9 cellular contexts compared by ENCODE assay signal in genomic region chr20:31869942-31870702, GRCh38. TPM values are rescaled to one million over a fixed set of nuclear protein-coding genes. Genes with fewer than 3 reads are reported as not detected.
DNase-seq lines count a peak whose midpoint lies in the region; ATAC-seq and TF ChIP-seq lines count a peak whose summit lies in the region.
"Had no signal": no experiment of that assay in that cellular context is flagged by ENCODE, and none has a peak within 500 bp of the region (broad histone marks: within the 10 kb centered on the region; RNA-seq: fewer than 3 reads in every experiment).

A gene with protein sequence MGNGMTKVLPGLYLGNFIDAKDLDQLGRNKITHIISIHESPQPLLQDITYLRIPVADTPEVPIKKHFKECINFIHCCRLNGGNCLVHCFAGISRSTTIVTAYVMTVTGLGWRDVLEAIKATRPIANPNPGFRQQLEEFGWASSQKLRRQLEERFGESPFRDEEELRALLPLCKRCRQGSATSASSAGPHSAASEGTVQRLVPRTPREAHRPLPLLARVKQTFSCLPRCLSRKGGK (minus strand): TSS chr20:31870527. CDS start chr20:31870337, 190 bp downstream.
TTLL9 (plus strand) TSS chr20:31870634; CDS start chr20:31871127, 493 bp downstream.

- H2BK20ac ChIP-seq in H9 (ENCODE audit: low read depth, low read length, poor library complexity, severe bottlenecking): no peak within 1 kb of the TSS

- H3K23ac ChIP-seq in H9 (ENCODE audit: insufficient read length, low read depth, low read length): no peak within 1 kb of the TSS

- no peaks in the 10 kb centered on the region for H3K9me3 Mint-ChIP-seq in H9
- H3K9me3 Mint-ChIP-seq in activated T-helper 2 cell treated with anti-CD3 and anti-CD28 coated beads, Interferon-gamma antibody, Interleukin-2, Interleukin-4, amounts not matched to agents 10 μg/mL and 5 μg/mL and 100 μg/mL, durations not matched to agents 14 hours and 24 hours and 36 hours: no peaks in the 10 kb centered on the region

- no peak within 1 kb of the TSS for H4K5ac ChIP-seq in H9 (ENCODE audit: insufficient read length, low read depth, low read length)

- H3K4ac ChIP-seq in H9 (ENCODE audit: low read depth, low read length): no peak within 1 kb of the TSS

- ATAC-seq in omental fat pad (ENCODE audit: low FRiP score) (peak; percentile 89), GM21390 (IDR thresholded peaks at IDR 0.05; ENCODE audit: unreplicated experiment) (no peak), GM21529 (IDR thresholded peaks at IDR 0.05; ENCODE audit: unreplicated experiment) (no peak)

- H3K27me3 ChIP-seq in BE2C: peaks cover 31% of the 10 kb centered on the region
- peaks cover 16% of the 10 kb centered on the region; the same call in 1 of the 2 replicates for H3K27me3 ChIP-seq in H9 (ENCODE audit: insufficient read depth, low read length)
- H3K27me3 ChIP-seq in cardiac muscle cell: no peaks in the 10 kb centered on the region

- peaks cover 11 to 27% of the 10 kb centered on the region in 2 experiments for H3K4me1 Mint-ChIP-seq in H9
- H3K4me1 Mint-ChIP-seq in activated T-helper 2 cell treated with anti-CD3 and anti-CD28 coated beads, Interferon-gamma antibody, Interleukin-2, Interleukin-4, amounts not matched to agents 10 μg/mL and 5 μg/mL and 100 μg/mL, durations not matched to agents 14 hours and 24 hours and 36 hours (ENCODE audit: low read depth): peaks cover 9% of the 10 kb centered on the region

- H2BK5ac ChIP-seq in H9 (ENCODE audit: insufficient read length, low read length): no peak within 1 kb of the TSS

- H3K27me3 Mint-ChIP-seq in H9 (ENCODE audit: low read depth): peaks cover 68% of the 10 kb centered on the region
- peaks cover 59% of the 10 kb centered on the region for H3K27me3 Mint-ChIP-seq in activated T-helper 2 cell treated with anti-CD3 and anti-CD28 coated beads, Interferon-gamma antibody, Interleukin-2, Interleukin-4, amounts not matched to agents 10 μg/mL and 5 μg/mL and 100 μg/mL, durations not matched to agents 14 hours and 24 hours and 36 hours (ENCODE audit: low read depth)

- H3K18ac ChIP-seq in H9 (ENCODE audit: insufficient read length, low read depth, low read length): no peak within 1 kb of the TSS

- H3K9me3 ChIP-seq in BE2C (no peaks in the 10 kb centered on the region), H9 (ENCODE audit: control insufficient read depth, low read depth, low read length) (no peaks in the 10 kb centered on the region), cardiac muscle cell (ENCODE audit: low read depth) (no peaks in the 10 kb centered on the region)

- no peaks in the 10 kb centered on the region for H3K79me2 ChIP-seq in H9 (ENCODE audit: insufficient read depth, low read length)

- no CpG with 5 or more reads among the region's 79 CpGs for WGBS in H9 (ENCODE audit: extremely low coverage, insufficient read length, low lambda C conversion rate)

- H2AK5ac ChIP-seq in H9 (ENCODE audit: insufficient read length, low read length): no peak within 1 kb of the TSS

- H3K36me3 ChIP-seq in BE2C (no peaks in the 10 kb centered on the region), cardiac muscle cell (no peaks in the 10 kb centered on the region)

- no peaks in the 10 kb centered on the region for H3K4me1 ChIP-seq in BE2C
- no peaks in the 10 kb centered on the region for H3K4me1 ChIP-seq in H9 (ENCODE audit: insufficient read depth, low read length)
- peaks cover 3% of the 10 kb centered on the region for H3K4me1 ChIP-seq in cardiac muscle cell (ENCODE audit: low read depth)

- H3K56ac ChIP-seq in H9 (ENCODE audit: insufficient read length, low read depth, low read length): no peak within 1 kb of the TSS

- H3K27ac Mint-ChIP-seq in H9: peak within 1 kb of the TSS in 1 of 3 experiments; percentile 7; a peak in 1 of 7 replicates
- H3K27ac Mint-ChIP-seq in activated T-helper 2 cell treated with anti-CD3 and anti-CD28 coated beads, Interferon-gamma antibody, Interleukin-2, Interleukin-4, amounts not matched to agents 10 μg/mL and 5 μg/mL and 100 μg/mL, durations not matched to agents 14 hours and 24 hours and 36 hours: no peak within 1 kb of the TSS

- no peak within 1 kb of the TSS for H2BK12ac ChIP-seq in H9 (ENCODE audit: insufficient read length, low read depth, low read length)

- DNase-seq in BE2C: peak; percentile 39
- DNase-seq in H9: no peak
- no peak for DNase-seq in activated T-helper 2 cell treated with anti-CD3 and anti-CD28 coated beads, Interferon-gamma antibody, Interleukin-2, Interleukin-4, amounts not matched to agents 10 μg/mL and 5 μg/mL and 100 μg/mL, durations not matched to agents 14 hours and 24 hours and 36 hours (ENCODE audit: low spot score)
- DNase-seq in cardiac muscle cell (ENCODE audit: low read depth in 1 of 2, low spot score in 1 of 2): peak; percentile 15 to 68
- no peak for DNase-seq in omental fat pad (ENCODE audit: low spot score)
- no peak for DNase-seq in NK-92 (lab: John Stamatoyannopoulos, UW; ENCODE audit: unreplicated experiment)

- H3K4me3 Mint-ChIP-seq in H9: peak within 1 kb of the TSS; percentile 79 to 94
- H3K4me3 Mint-ChIP-seq in activated T-helper 2 cell treated with anti-CD3 and anti-CD28 coated beads, Interferon-gamma antibody, Interleukin-2, Interleukin-4, amounts not matched to agents 10 μg/mL and 5 μg/mL and 100 μg/mL, durations not matched to agents 14 hours and 24 hours and 36 hours (ENCODE audit: low read depth): peak within 1 kb of the TSS; percentile 40

- H3K14ac ChIP-seq in H9 (ENCODE audit: insufficient read depth, low read length): peak within 1 kb of the TSS; percentile 55

- no peak within 1 kb of the TSS for H2AFZ ChIP-seq in H9 (ENCODE audit: low read length)

- H4K91ac ChIP-seq in H9 (ENCODE audit: insufficient read length, low read depth, low read length): no peak within 1 kb of the TSS

- H3K9ac ChIP-seq in H9 (ENCODE audit: extremely low read depth, insufficient read length, low read length): peak within 1 kb of the TSS; percentile 29

- no peak within 1 kb of the TSS for H4K8ac ChIP-seq in H9 (replicated peaks; ENCODE audit: insufficient read length, low read depth, low read length)

- H4K20me1 ChIP-seq in H9 (ENCODE audit: control insufficient read depth, insufficient read depth, insufficient read length): no peaks in the 10 kb centered on the region

- H3K4me3 ChIP-seq in BE2C (ENCODE audit: low read depth, low read length) (peak within 1 kb of the TSS; percentile 55), cardiac muscle cell (peak within 1 kb of the TSS; percentile 65)

- no peak within 1 kb of the TSS for H2BK15ac ChIP-seq in H9 (ENCODE audit: low read depth, low read length)

- H3K27ac ChIP-seq in H9 (ENCODE audit: insufficient read length, low read depth, low read length) (no peak within 1 kb of the TSS), cardiac muscle cell (peak within 1 kb of the TSS; percentile 29)

- no peaks in the 10 kb centered on the region for H3K36me3 Mint-ChIP-seq in H9 (ENCODE audit: insufficient read depth in 1 of 3, low read depth in 3 of 3)
- no peaks in the 10 kb centered on the region for H3K36me3 Mint-ChIP-seq in activated T-helper 2 cell treated with anti-CD3 and anti-CD28 coated beads, Interferon-gamma antibody, Interleukin-2, Interleukin-4, amounts not matched to agents 10 μg/mL and 5 μg/mL and 100 μg/mL, durations not matched to agents 14 hours and 24 hours and 36 hours (ENCODE audit: low read depth)

- H3K79me1 ChIP-seq in H9 (ENCODE audit: insufficient read depth, low read depth, low read length, poor library complexity, severe bottlenecking): no peaks in the 10 kb centered on the region

- H2BK120ac ChIP-seq in H9 (ENCODE audit: low read depth, low read length, poor library complexity, severe bottlenecking): no peak within 1 kb of the TSS

- H3K23me2 ChIP-seq in H9 (ENCODE audit: insufficient read length, low read depth, low read length, poor library complexity, severe bottlenecking): peaks cover 12% of the 10 kb centered on the region

- H3T11ph ChIP-seq in H9 (ENCODE audit: low read length): no peak within 1 kb of the TSS

- H3K4me2 ChIP-seq in H9 (ENCODE audit: insufficient read depth, insufficient read length, low read length): peak within 1 kb of the TSS; percentile 51

- intact Hi-C loops in activated T-helper 2 cell treated with anti-CD3 and anti-CD28 coated beads, Interferon-gamma antibody, Interleukin-2, Interleukin-4, amounts not matched to agents 10 μg/mL and 5 μg/mL and 100 μg/mL, durations not matched to agents 14 hours and 24 hours and 36 hours (cut with micrococcal nuclease): no loop called here

- TF ChIP-seq CTCF in BE2C (IDR thresholded peaks at IDR 0.05; ENCODE audit: low read depth, low read length) (no peak), H9 (conservative IDR thresholded peaks at IDR 0.05) (no peak), cardiac muscle cell (IDR thresholded peaks at IDR 0.05; ENCODE audit: low read depth, low read length) (no peak), omental fat pad (IDR thresholded peaks at IDR 0.05) (no peak)

RNA-seq across cellular contexts. Expression of the first gene that starts in this region (rescaled TPM):
- 0.69 TPM for polyA plus RNA-seq in BE2C (2012; ENCODE audit: insufficient read depth, insufficient read length, low read depth)
- total RNA-seq in H9 (2021) (5.6 and 6.7 TPM in 2 replicates), cardiac muscle cell (20.3 and 23.6 TPM in 2 replicates), omental fat pad (1 to 10 TPM in 1 of 4 donors, under 1 TPM in 2, not detected in 1; 0.84 to 3.7 (median 0.96) TPM)
- total RNA-seq in activated T-helper 2 cell treated with anti-CD3 and anti-CD28 coated beads, Interferon-gamma antibody, Interleukin-2, Interleukin-4, amounts not matched to agents 10 μg/mL and 5 μg/mL and 100 μg/mL, durations not matched to agents 14 hours and 24 hours and 36 hours: not detected in 2 replicates
- polyA plus RNA-seq in cardiac muscle cell: 7.2 and 8.0 TPM in 2 replicates
- total RNA-seq: HT1080 had no signal

RNA-seq across cellular contexts. Expression of gene TTLL9, which starts in this region (rescaled TPM):
- polyA plus RNA-seq in BE2C (2012; ENCODE audit: insufficient read depth, insufficient read length, low read depth): not detected
- total RNA-seq in H9 (2021): 0.13 and 0.20 TPM in 2 replicates
- total RNA-seq in activated T-helper 2 cell treated with anti-CD3 and anti-CD28 coated beads, Interferon-gamma antibody, Interleukin-2, Interleukin-4, amounts not matched to agents 10 μg/mL and 5 μg/mL and 100 μg/mL, durations not matched to agents 14 hours and 24 hours and 36 hours: not detected in 2 replicates
- total RNA-seq in cardiac muscle cell: 0.15 TPM in 1 of 2 replicates, not detected in the other
- 0.09 and 0.47 TPM in 2 replicates for polyA plus RNA-seq in cardiac muscle cell
- 1 to 10 TPM in 1 of 4 donors, under 1 TPM in 3; 0.24 to 1.4 (median 0.28) TPM for total RNA-seq in omental fat pad
- total RNA-seq: HT1080 had no signal

Comparison
In these comparisons a context has a peak if more than half of its experiments do, and no peak if none do; other contexts are left out.
1. DNase-seq: peak in BE2C (single experiment) and cardiac muscle cell (2 of 2); none in H9 (single experiment), activated T-helper 2 cell treated with anti-CD3 and anti-CD28 coated beads, Interferon-gamma antibody, Interleukin-2, Interleukin-4, amounts not matched to agents 10 μg/mL and 5 μg/mL and 100 μg/mL, durations not matched to agents 14 hours and 24 hours and 36 hours (single experiment), omental fat pad (single experiment) and NK-92 (single experiment).